ENCODE assay signal across 16 cellular contexts in the genomic region with DNA sequence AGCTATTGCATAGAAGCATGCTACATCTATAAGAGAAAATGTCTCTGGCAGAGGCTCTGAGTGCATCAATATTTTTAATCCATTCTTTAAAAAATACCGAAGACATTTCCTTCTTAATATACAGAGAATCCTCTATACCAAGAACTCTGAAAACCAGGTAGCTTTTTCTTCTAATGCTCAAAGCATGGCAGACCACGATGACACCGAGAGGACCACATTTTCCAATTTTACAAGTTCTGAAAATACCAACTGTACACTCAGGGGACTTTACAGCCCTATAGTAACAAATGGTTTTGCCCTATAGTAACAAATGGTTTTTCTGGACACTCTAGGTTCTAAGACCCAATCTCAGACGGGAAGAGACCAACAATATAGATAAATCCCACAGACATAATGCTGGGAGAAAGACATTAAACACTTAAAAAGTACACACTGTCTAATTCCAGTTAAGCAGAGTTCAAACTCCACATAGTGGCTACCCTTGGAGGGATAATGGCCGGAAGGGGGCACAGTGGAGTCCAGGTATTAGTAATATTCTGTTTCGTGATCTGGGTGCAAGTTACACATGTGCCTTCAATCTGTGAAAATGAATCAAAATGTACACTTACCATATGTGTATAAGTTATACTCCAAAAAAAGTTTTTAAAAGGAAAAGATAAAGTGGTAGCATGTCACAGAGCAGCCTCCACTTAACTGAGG. TPM values are rescaled to one million over a fixed set of nuclear protein-coding genes. Genes with fewer than 3 reads are reported as not detected.
DNase-seq lines count a peak whose midpoint lies in the region; ATAC-seq, FAIRE-seq and TF ChIP-seq lines count a peak whose summit lies in the region.
"Had no signal": no experiment of that assay in that cellular context is flagged by ENCODE, and none has a peak within 500 bp of the region (broad histone marks: within the 10 kb centered on the region; RNA-seq: fewer than 3 reads in every experiment).

No MANE protein-coding gene starts in this region.

- H3K9me3 ChIP-seq in Karpas-422 (ENCODE audit: low read length): no peaks in the 10 kb centered on the region
- H3K9me3 ChIP-seq in GM12878 (replicated peaks; ENCODE audit: control insufficient read depth, insufficient read depth, low read length): no peaks in the 10 kb centered on the region
- H3K9me3 ChIP-seq in thyroid gland: no peaks in the 10 kb centered on the region
- no peaks in the 10 kb centered on the region for H3K9me3 ChIP-seq in right cardiac atrium (ENCODE audit: control insufficient read depth, low read length)

- no peak for FAIRE-seq in GM12878 (lab: Jason Lieb, UNC)

- intact Hi-C loops in GM12878 (cut with micrococcal nuclease; ENCODE audit: unreplicated experiment) (loop anchor here (2.0 kb wide), 1 partner anchor 195 kb away; no protein-coding TSS in a partner anchor), thyroid gland (cut with DNase I) (no loop called here), right cardiac atrium (cut with DNase I) (no loop called here), head of caudate nucleus (cut with DNase I) (no loop called here)

- SMC1A ChIA-PET in GM12878 (lab: Charles Lee; ENCODE audit: uncharacterized antibody, unreplicated experiment): interaction anchor here (0.6 to 1.8 kb wide), 10 partner anchors 8 to 905 kb away, joined by 3 to 16 read pairs (median 6); a partner anchor contains a TSS

- no peaks in the 10 kb centered on the region for H3K9me2 ChIP-seq in Karpas-422 (replicated peaks; ENCODE audit: insufficient read depth, low read length)

- peak; percentile 33 to 36 (median 33); a peak in 5 of 6 replicates for TF ChIP-seq CTCF in GM12878 (IDR thresholded peaks at IDR 0.05 in 2 of 3, conservative IDR thresholded peaks at IDR 0.05 in 1 of 3; ENCODE audit: control insufficient read depth in 2 of 3, extremely low read depth in 1 of 3, insufficient read depth in 1 of 3, low read depth in 3 of 3, low read length in 3 of 3)
- TF ChIP-seq CTCF in thyroid gland (IDR thresholded peaks at IDR 0.05): no peak

- TF ChIP-seq RAD21 in GM12878 (IDR thresholded peaks at IDR 0.05; ENCODE audit: insufficient read depth, low read depth, low read length): peak; percentile 35; the same call in 1 of the 2 replicates

- ATAC-seq in activated T-cell treated with anti-CD3 and anti-CD28 coated beads, Interleukin-2, amount 50 U/mL, for 72 hours (replicated peaks in 1 of 2): peak in 1 of 2 donors; percentile 14
- ATAC-seq in GM12878 (peak; percentile 44), left lobe of liver (no peak), right cardiac atrium (no peak)

- H3K27ac Mint-ChIP-seq in activated T-cell treated with anti-CD3 and anti-CD28 coated beads, Interleukin-2, amount 50 U/mL, for 72 hours: peak overlapping the region; percentile 73
- H3K27ac Mint-ChIP-seq: brain had no signal

- peak overlapping the region; percentile 33 for H3K4me2 ChIP-seq in Karpas-422 (ENCODE audit: low read depth, low read length, poor library complexity, severe bottlenecking)
- peak overlapping the region; percentile 85 for H3K4me2 ChIP-seq in GM12878 (ENCODE audit: control insufficient read depth, insufficient read depth)
- H3K4me2 ChIP-seq: smooth muscle cell had no signal

- H2AFZ ChIP-seq in Karpas-422 (ENCODE audit: low read length) (no peak overlapping the region), GM12878 (ENCODE audit: control insufficient read depth, low read depth, low read length) (no peak overlapping the region)

- RAD21 ChIA-PET in GM12878 (lab: Charles Lee; ENCODE audit: unreplicated experiment): interaction anchor here (0.8 to 6.2 kb wide), 4 partner anchors 11 to 27 kb away, joined by 3 to 68 read pairs (median 4); a partner anchor contains a TSS

- POLR2A ChIA-PET in GM12878 (lab: Charles Lee): interaction anchor here (0.5 to 2.3 kb wide), 3 partner anchors 26 to 332 kb away, joined by 4 to 8 read pairs (median 6); a partner anchor contains a TSS

- H3K9ac ChIP-seq in Karpas-422 (ENCODE audit: low read length): peak overlapping the region; percentile 26; the same call in 1 of the 2 replicates
- H3K9ac ChIP-seq in GM12878 (ENCODE audit: control insufficient read depth, insufficient read depth, low read length): no peak overlapping the region; the same call in 1 of the 2 replicates

- H3K36me3 ChIP-seq in Karpas-422 (ENCODE audit: insufficient read depth, low read length) (no peaks in the 10 kb centered on the region), GM12878 (ENCODE audit: control insufficient read depth in 2 of 2, insufficient read depth in 2 of 2, low read length in 1 of 2) (no peaks in the 10 kb centered on the region), thyroid gland (no peaks in the 10 kb centered on the region)

- no peak for TF ChIP-seq EP300 in GM12878 (IDR thresholded peaks at IDR 0.05; ENCODE audit: borderline replicate concordance in 1 of 2, control insufficient read depth in 1 of 2, low read depth in 2 of 2, low read length in 2 of 2)

- WGBS in GM12878 (ENCODE audit: insufficient coverage, insufficient replicate concordance, low lambda C conversion rate, missing lambda C conversion rate): 9% methylated on average over 6 of the region's 6 CpGs
- WGBS in thyroid gland, 2 donors: 79 to 80% methylated on average over 6 of the region's 6 CpGs
- 80% methylated on average over 6 of the region's 6 CpGs for WGBS in right cardiac atrium

- CTCF ChIA-PET in GM12878 (lab: Yijun Ruan, JAX): interaction anchor here (0.7 to 2.9 kb wide), 13 partner anchors 10 to 359 kb away, joined by 3 to 33 read pairs (median 4); a partner anchor contains a TSS

- TF ChIP-seq POLR2A in GM12878 (IDR thresholded peaks at IDR 0.05; ENCODE audit: low read depth, low read length) (no peak), thyroid gland (IDR thresholded peaks at IDR 0.05) (no peak)

- H3K4me1 ChIP-seq in Karpas-422 (ENCODE audit: low read length): peaks cover 91% of the 10 kb centered on the region
- peaks cover 51% of the 10 kb centered on the region for H3K4me1 ChIP-seq in GM12878 (ENCODE audit: control insufficient read depth, insufficient read depth, low read length)
- H3K4me1 ChIP-seq in thyroid gland: peaks cover 25 to 45% of the 10 kb centered on the region in 2 donors
- peaks cover 4% of the 10 kb centered on the region for H3K4me1 ChIP-seq in right cardiac atrium (ENCODE audit: control insufficient read depth, insufficient read depth, low read length)

- peaks cover 9 to 13% of the 10 kb centered on the region in 2 donors for H3K36me3 Mint-ChIP-seq in activated T-cell treated with anti-CD3 and anti-CD28 coated beads, Interleukin-2, amount 50 U/mL, for 72 hours (ENCODE audit: insufficient read depth in 2 of 2)

- H3K27me3 ChIP-seq in Karpas-422 (ENCODE audit: low read length) (no peaks in the 10 kb centered on the region), GM12878 (replicated peaks in 1 of 2; ENCODE audit: control insufficient read depth in 2 of 2, insufficient read depth in 2 of 2, low read length in 1 of 2) (no peaks in the 10 kb centered on the region), thyroid gland (no peaks in the 10 kb centered on the region), right cardiac atrium (ENCODE audit: control insufficient read depth, insufficient read depth) (no peaks in the 10 kb centered on the region)

- H3K27me3 Mint-ChIP-seq in activated T-cell treated with anti-CD3 and anti-CD28 coated beads, Interleukin-2, amount 50 U/mL, for 72 hours (ENCODE audit: low read depth): no peaks in the 10 kb centered on the region
- H3K27me3 Mint-ChIP-seq: brain had no signal

- H3K4me3 ChIP-seq in Karpas-422 (ENCODE audit: low read length) (no peak overlapping the region; the same call in 1 of the 2 replicates), GM12878 (peak overlapping the region; percentile 46), thyroid gland (replicated peaks in 1 of 3) (no peak overlapping the region), right cardiac atrium (ENCODE audit: low read length) (no peak overlapping the region)
- H3K4me3 ChIP-seq: SK-N-MC, smooth muscle cell had no signal

- in situ Hi-C loops in GM12878 (cut with MboI): no loop called here

- H3K9me3 Mint-ChIP-seq in activated T-cell treated with anti-CD3 and anti-CD28 coated beads, Interleukin-2, amount 50 U/mL, for 72 hours: peaks cover 0 to 1% of the 10 kb centered on the region in 2 donors
- H3K9me3 Mint-ChIP-seq: brain had no signal

- peaks cover 83% of the 10 kb centered on the region for H3K4me1 Mint-ChIP-seq in activated T-cell treated with anti-CD3 and anti-CD28 coated beads, Interleukin-2, amount 50 U/mL, for 72 hours (ENCODE audit: low read depth)

- H4K20me1 ChIP-seq in Karpas-422 (ENCODE audit: insufficient read depth, low read depth, low read length): no peaks in the 10 kb centered on the region
- H4K20me1 ChIP-seq in GM12878 (ENCODE audit: control insufficient read depth, insufficient read depth): no peaks in the 10 kb centered on the region

- H3K4me3 Mint-ChIP-seq in activated T-cell treated with anti-CD3 and anti-CD28 coated beads, Interleukin-2, amount 50 U/mL, for 72 hours: peak overlapping the region; percentile 64 to 75
- H3K4me3 Mint-ChIP-seq: brain had no signal

- DNase-seq in activated T-cell treated with anti-CD3 and anti-CD28 coated beads, Interleukin-2, amount 50 U/mL, for 72 hours: peak; percentile 29 to 49
- DNase-seq in activated T-cell treated with anti-CD3 and anti-CD28 coated beads for 4 hours (no peak), Karpas-422 (peak; percentile 67), GM12878 (ENCODE audit: low read depth, low spot score) (no peak), thyroid gland (no peak), left lobe of liver (ENCODE audit: low spot score) (no peak), right cardiac atrium (no peak), head of caudate nucleus (no peak)
- DNase-seq: ACHN; effector CD8-positive, alpha-beta T cell; NCI-H2227 treated with DMSO at 0.1 percent for 48 hours; nucleus accumbens; substantia nigra had no signal

- TSS peak; percentile 19 for BruUV-seq in GM12878 (replicated peaks; lab: Mats Ljungman, UMichigan)

- H3K79me2 ChIP-seq in Karpas-422 (ENCODE audit: low read length): peaks cover 96% of the 10 kb centered on the region
- peaks cover 65% of the 10 kb centered on the region for H3K79me2 ChIP-seq in GM12878 (ENCODE audit: control insufficient read depth, insufficient read depth, low read length)

- peak overlapping the region; percentile 82 for H3K27ac ChIP-seq in Karpas-422 (ENCODE audit: low read length)
- H3K27ac ChIP-seq in GM12878 (ENCODE audit: control insufficient read depth, insufficient read depth): peak overlapping the region; percentile 77
- peak overlapping the region in 2 of 3 donors; percentile 65 to 72 for H3K27ac ChIP-seq in thyroid gland
- no peak overlapping the region for H3K27ac ChIP-seq in right cardiac atrium (ENCODE audit: low read length)
- H3K27ac ChIP-seq: SK-N-MC had no signal

RNA-seq across cellular contexts. Expression of a gene that starts 26.2 kb away (rescaled TPM):
- total RNA-seq in activated T-cell treated with anti-CD3 and anti-CD28 coated beads, Interleukin-2, amount 50 U/mL, for 72 hours: 100 to 1,000 TPM in 1 of 2 donors, 10 to 100 TPM in 1; 77.7 to 107 TPM
- total RNA-seq in Karpas-422 (2014; rRNA removed; shearing (Covaris generic); ENCODE audit: low replicate concordance): 25.7 and 50.9 TPM in 2 replicates
- 43.8 and 44.1 TPM in 2 replicates for total RNA-seq in GM12878 (2013; cell fraction: nucleolus; rRNA removed)
- total RNA-seq in GM12878 (2014; rRNA removed): 22.0 and 26.2 TPM in 2 replicates
- total RNA-seq in GM12878 (2014; rRNA removed; fragmentation: Illumina TruSeq; extraction: Trizol): 22.7 and 25.2 TPM in 2 replicates
- 45.0 and 46.2 TPM in 2 replicates for total RNA-seq in GM12878 (2021)
- 11.0 TPM for polyA plus RNA-seq in GM12878 (2011; ENCODE audit: low read depth)
- 34.8 and 37.0 TPM in 2 replicates for polyA plus RNA-seq in GM12878 (2011; rRNA removed)
- polyA plus RNA-seq in GM12878 (2011; cell fraction: cytosol; rRNA removed): 22.1 and 22.8 TPM in 2 replicates
- 19.7 and 20.8 TPM in 2 replicates for polyA plus RNA-seq in GM12878 (2011; cell fraction: nucleus; rRNA removed)
- polyA plus RNA-seq in GM12878 (2012): 15.4 and 15.7 TPM in 2 replicates
- polyA plus RNA-seq in GM12878 (2014; fragmentation: Illumina TruSeq; extraction: Trizol): 34.8 and 40.7 TPM in 2 replicates
- 10 to 100 TPM; 11.8 to 12.3 TPM for polyA plus RNA-seq in GM12878 (2014; fragmentation: Nextera tagmentation; extraction: Ambion mirVana)
- polyA plus RNA-seq in GM12878 (2014; rRNA removed): 19.5 and 23.7 TPM in 2 replicates
- polyA plus RNA-seq in GM12878 (2016; fragmentation: Nextera tagmentation; extraction: Ambion mirVana): 10 to 100 TPM; 29.7 to 30.5 TPM
- polyA minus RNA-seq in GM12878 (2011; rRNA and poly(A)+ RNA removed): 52.4 and 62.0 TPM in 2 replicates
- 22.6 and 30.9 TPM in 2 replicates for polyA minus RNA-seq in GM12878 (2011; cell fraction: cytosol; rRNA and poly(A)+ RNA removed)
- polyA minus RNA-seq in GM12878 (2011; cell fraction: nucleus; rRNA and poly(A)+ RNA removed): 18.3 and 26.8 TPM in 2 replicates
- total RNA-seq in thyroid gland: 10 to 100 TPM; 59.3 to 79.3 (median 64.8) TPM
- 8.4 TPM for total RNA-seq in left lobe of liver
- total RNA-seq in right cardiac atrium: 10 to 100 TPM; 21.3 to 28.1 (median 23.8) TPM
- 8.3 TPM for polyA plus RNA-seq in right cardiac atrium

Comparison
In these comparisons a context has a peak if more than half of its experiments do, and no peak if none do; other contexts are left out.
1. DNase-seq: peak in activated T-cell treated with anti-CD3 and anti-CD28 coated beads, Interleukin-2, amount 50 U/mL, for 72 hours (2 of 2) and Karpas-422 (single experiment); none in activated T-cell treated with anti-CD3 and anti-CD28 coated beads for 4 hours (single experiment), GM12878 (single experiment), thyroid gland (0 of 2), left lobe of liver (single experiment), right cardiac atrium (0 of 3) and head of caudate nucleus (0 of 42).
2. CTCF ChIP-seq: peak in GM12878 (3 of 3); none in thyroid gland (0 of 6).